In genomic region chr5:27821681-27822080, GRCh38 we compare ENCODE assay signal across 14 cellular contexts.
"Had no signal": no experiment of that assay in that cellular context is flagged by ENCODE, and none has a peak within 500 bp of the region (broad histone marks: within the 10 kb centered on the region; RNA-seq: fewer than 3 reads in every experiment).

No MANE protein-coding gene starts in this region.

- H3K36me3 ChIP-seq: ovary, sigmoid colon, thoracic aorta had no signal

- H3K4me3 Mint-ChIP-seq: activated naive CD8-positive, alpha-beta T cell; brain; dendritic cell treated with granulocyte-macrophage colony-stimulating factor and Interleukin-4, amounts not matched to agents 40 ng/mL and 50 ng/mL, for 4 days; neural crest cell had no signal

- H3K27ac ChIP-seq: foreskin keratinocyte, ovary, sigmoid colon, thoracic aorta had no signal

- DNase-seq: activated CD4-positive, alpha-beta T cell treated with anti-CD3 and anti-CD28 coated beads, Interleukin-2, amount 50 U/mL, for 1 hour; activated CD8-positive, alpha-beta memory T cell treated with anti-CD3 and anti-CD28 coated beads for 24 hours; activated gamma-delta T cell treated with Interleukin-2 at 50 U/mL for 16 hours; amygdala; effector memory CD4-positive, alpha-beta T cell; ovary; sigmoid colon; stimulated activated CD4-positive, alpha-beta T cell treated with anti-CD3 and anti-CD28 coated beads, Interleukin-2, amount 100 ng/mL, for 24 hours had no signal

- ATAC-seq: foreskin keratinocyte had no signal

- H3K9me3 Mint-ChIP-seq: brain, neural crest cell had no signal

- H3K27ac Mint-ChIP-seq: activated naive CD8-positive, alpha-beta T cell; brain; dendritic cell treated with granulocyte-macrophage colony-stimulating factor and Interleukin-4, amounts not matched to agents 40 ng/mL and 50 ng/mL, for 4 days had no signal

- H3K36me3 Mint-ChIP-seq: activated naive CD8-positive, alpha-beta T cell; brain had no signal

- H3K4me3 ChIP-seq: ovary, sigmoid colon, thoracic aorta had no signal

- H3K27me3 Mint-ChIP-seq: activated naive CD8-positive, alpha-beta T cell; brain; dendritic cell treated with granulocyte-macrophage colony-stimulating factor and Interleukin-4, amounts not matched to agents 40 ng/mL and 50 ng/mL, for 4 days had no signal

- H3K4me1 Mint-ChIP-seq: neural crest cell had no signal

- H3K4me1 ChIP-seq: foreskin keratinocyte, sigmoid colon had no signal

- H3K9me3 ChIP-seq: ovary, thoracic aorta had no signal

- H3K27me3 ChIP-seq: foreskin keratinocyte, ovary, sigmoid colon had no signal
